In the genomic region with DNA sequence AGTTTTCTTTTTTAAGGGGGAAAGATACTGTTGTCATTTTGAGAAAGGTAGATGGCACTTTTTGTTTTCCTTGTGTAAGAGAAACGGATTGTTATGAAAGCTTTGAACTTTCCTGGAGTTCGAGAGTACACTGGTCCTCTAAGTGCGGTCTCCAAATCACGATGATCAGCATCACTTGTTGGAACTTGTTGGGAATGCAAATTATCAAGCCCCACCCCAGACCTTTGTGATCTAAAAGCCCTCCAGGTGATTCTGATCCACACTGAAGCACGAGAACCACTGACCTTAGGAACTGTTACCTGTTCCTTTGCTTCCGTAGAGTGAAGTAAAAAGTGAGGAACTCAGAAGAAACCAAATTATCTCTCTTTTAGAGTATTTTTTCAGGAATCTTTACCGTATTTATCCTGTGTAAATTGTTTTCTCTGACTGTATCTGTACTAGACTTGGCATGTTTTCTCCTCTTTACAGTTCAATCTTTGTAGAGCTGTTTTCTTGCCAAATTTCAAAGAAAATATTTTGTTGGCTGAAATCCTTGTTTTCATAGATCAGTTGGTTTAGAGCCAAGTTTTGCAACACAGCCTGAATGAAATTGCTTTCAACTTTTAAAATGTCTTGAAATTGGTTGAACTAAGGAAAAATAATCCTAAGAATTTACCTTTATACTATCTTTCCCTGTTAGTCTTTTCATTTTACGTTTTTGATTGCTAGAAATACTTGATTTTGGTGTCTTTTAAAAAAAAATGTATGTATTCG, we compare ENCODE assay signal across 8 cellular contexts. TPM values are rescaled to one million over a fixed set of nuclear protein-coding genes. Genes with fewer than 3 reads are reported as not detected.
A peak's percentile ranks its signal among the peaks of the same experiment; 100 is the strongest.
DNase-seq lines count a peak whose midpoint lies in the region; ATAC-seq and TF ChIP-seq lines count a peak whose summit lies in the region.

No MANE protein-coding gene starts in this region.

- peak overlapping the region; percentile 80 to 94 for H3K4me3 Mint-ChIP-seq in effector memory CD8-positive, alpha-beta T cell
- H3K4me3 Mint-ChIP-seq in neural progenitor cell = no peak overlapping the region

- peaks cover 74% of the 10 kb centered on the region for H3K36me3 Mint-ChIP-seq in effector memory CD8-positive, alpha-beta T cell (ENCODE audit: insufficient read depth)
- H3K36me3 Mint-ChIP-seq in neural progenitor cell = peaks cover 16% of the 10 kb centered on the region

- peaks cover 43 to 52% of the 10 kb centered on the region in 2 donors for H3K4me1 Mint-ChIP-seq in effector memory CD8-positive, alpha-beta T cell (ENCODE audit: low read depth in 2 of 2)
- H3K4me1 Mint-ChIP-seq in neural progenitor cell = peaks cover 33% of the 10 kb centered on the region

- H3K36me3 ChIP-seq in OCI-LY1 (ENCODE audit: insufficient read depth, low read length) (peaks cover 27% of the 10 kb centered on the region; the same call in 1 of the 2 replicates), neural progenitor cell (peaks cover 15% of the 10 kb centered on the region)

- intact Hi-C loops in head of caudate nucleus (cut with DNase I) = no loop called here

- TF ChIP-seq CTCF in OCI-LY1 (IDR thresholded peaks at IDR 0.05; ENCODE audit: low read length) (no peak), neural progenitor cell (IDR thresholded peaks at IDR 0.05) (no peak)

- peak overlapping the region; percentile 10; the same call in 1 of the 2 replicates for H3K4me2 ChIP-seq in OCI-LY1 (ENCODE audit: low read length)
- peak overlapping the region; percentile 57 for H3K4me2 ChIP-seq in neural progenitor cell

- ATAC-seq in effector memory CD8-positive, alpha-beta T cell (replicated peaks) = no peak
- ATAC-seq in HG03280 (IDR thresholded peaks at IDR 0.05; ENCODE audit: unreplicated experiment) (no peak), HG03460 (IDR thresholded peaks at IDR 0.05; ENCODE audit: unreplicated experiment) (no peak)

- H3K4me3 ChIP-seq in OCI-LY1 (ENCODE audit: low read depth, low read length, poor library complexity, severe bottlenecking) (no peak overlapping the region), neural progenitor cell (no peak overlapping the region)

- no peaks in the 10 kb centered on the region for H3K9me2 ChIP-seq in OCI-LY1 (ENCODE audit: low read depth, low read length)

- H4K20me1 ChIP-seq in OCI-LY1 (ENCODE audit: insufficient read depth, low read length) (no peaks in the 10 kb centered on the region), neural progenitor cell (ENCODE audit: low read depth) (peaks cover 71% of the 10 kb centered on the region)

- H2AFZ ChIP-seq in OCI-LY1 (ENCODE audit: low read length) = no peak overlapping the region
- H2AFZ ChIP-seq in neural progenitor cell (replicated peaks) = no peak overlapping the region

- H3K27me3 Mint-ChIP-seq in effector memory CD8-positive, alpha-beta T cell = no peaks in the 10 kb centered on the region
- H3K27me3 Mint-ChIP-seq in neural progenitor cell (ENCODE audit: insufficient read depth, low read depth) = peaks cover 2% of the 10 kb centered on the region

- H3K4me1 ChIP-seq in OCI-LY1 (ENCODE audit: insufficient read depth, low read length, severe bottlenecking) (peaks cover 44% of the 10 kb centered on the region), neural progenitor cell (peaks cover 23% of the 10 kb centered on the region)

- H3K9me3 Mint-ChIP-seq in effector memory CD8-positive, alpha-beta T cell = no peaks in the 10 kb centered on the region
- no peaks in the 10 kb centered on the region for H3K9me3 Mint-ChIP-seq in neural progenitor cell

- peak overlapping the region; percentile 99 for H3K27ac Mint-ChIP-seq in effector memory CD8-positive, alpha-beta T cell
- H3K27ac Mint-ChIP-seq in neural progenitor cell = peak overlapping the region; percentile 36

- H3K79me2 ChIP-seq in OCI-LY1 (ENCODE audit: insufficient read depth, low read length) (peaks cover 58% of the 10 kb centered on the region), neural progenitor cell (ENCODE audit: low read depth) (peaks cover 84% of the 10 kb centered on the region)

- no peaks in the 10 kb centered on the region for H3K9me3 ChIP-seq in OCI-LY1 (ENCODE audit: low read length)
- no peaks in the 10 kb centered on the region for H3K9me3 ChIP-seq in neural progenitor cell (ENCODE audit: low read depth)

- DNase-seq in EH (ENCODE audit: low read depth) = peak; percentile 64
- DNase-seq in effector memory CD8-positive, alpha-beta T cell = no peak
- no peak for DNase-seq in neural progenitor cell (ENCODE audit: low spot score)
- DNase-seq in activated CD4-positive, CD25-positive, alpha-beta regulatory T cell treated with anti-CD3 and anti-CD28 coated beads, Interleukin-2, amount 50 U/mL, for 72 hours = no peak
- no peak for DNase-seq in head of caudate nucleus

- H3F3A ChIP-seq in OCI-LY1 (ENCODE audit: insufficient read depth, low read length) (no peaks in the 10 kb centered on the region), neural progenitor cell (ENCODE audit: low read depth) (peaks cover 14% of the 10 kb centered on the region)

- no peak overlapping the region for H3K9ac ChIP-seq in OCI-LY1 (ENCODE audit: low read length)
- H3K9ac ChIP-seq in neural progenitor cell = peak overlapping the region; percentile 9

- H3K27me3 ChIP-seq in OCI-LY1 (ENCODE audit: insufficient read depth, low read length) (no peaks in the 10 kb centered on the region), neural progenitor cell (no peaks in the 10 kb centered on the region)

- H3K27ac ChIP-seq in OCI-LY1 (ENCODE audit: low read depth, low read length, poor library complexity, severe bottlenecking) (peak overlapping the region; percentile 18), neural progenitor cell (no peak overlapping the region)

RNA-seq across cellular contexts. Expression of a gene that starts 4.0 kb away (rescaled TPM):
- 44.7 and 69.0 TPM in 2 replicates for total RNA-seq in neural progenitor cell (ENCODE audit: low replicate concordance)

RNA-seq across cellular contexts. Expression of a gene that starts 49.0 kb away (rescaled TPM):
- total RNA-seq in neural progenitor cell (ENCODE audit: low replicate concordance) = 144 and 225 TPM in 2 replicates

RNA-seq across cellular contexts. Expression of a gene that starts 49.6 kb away (rescaled TPM):
- 30.0 and 68.2 TPM in 2 replicates for total RNA-seq in neural progenitor cell (ENCODE audit: low replicate concordance)
